8 cellular contexts compared by ENCODE assay signal in the genomic region with DNA sequence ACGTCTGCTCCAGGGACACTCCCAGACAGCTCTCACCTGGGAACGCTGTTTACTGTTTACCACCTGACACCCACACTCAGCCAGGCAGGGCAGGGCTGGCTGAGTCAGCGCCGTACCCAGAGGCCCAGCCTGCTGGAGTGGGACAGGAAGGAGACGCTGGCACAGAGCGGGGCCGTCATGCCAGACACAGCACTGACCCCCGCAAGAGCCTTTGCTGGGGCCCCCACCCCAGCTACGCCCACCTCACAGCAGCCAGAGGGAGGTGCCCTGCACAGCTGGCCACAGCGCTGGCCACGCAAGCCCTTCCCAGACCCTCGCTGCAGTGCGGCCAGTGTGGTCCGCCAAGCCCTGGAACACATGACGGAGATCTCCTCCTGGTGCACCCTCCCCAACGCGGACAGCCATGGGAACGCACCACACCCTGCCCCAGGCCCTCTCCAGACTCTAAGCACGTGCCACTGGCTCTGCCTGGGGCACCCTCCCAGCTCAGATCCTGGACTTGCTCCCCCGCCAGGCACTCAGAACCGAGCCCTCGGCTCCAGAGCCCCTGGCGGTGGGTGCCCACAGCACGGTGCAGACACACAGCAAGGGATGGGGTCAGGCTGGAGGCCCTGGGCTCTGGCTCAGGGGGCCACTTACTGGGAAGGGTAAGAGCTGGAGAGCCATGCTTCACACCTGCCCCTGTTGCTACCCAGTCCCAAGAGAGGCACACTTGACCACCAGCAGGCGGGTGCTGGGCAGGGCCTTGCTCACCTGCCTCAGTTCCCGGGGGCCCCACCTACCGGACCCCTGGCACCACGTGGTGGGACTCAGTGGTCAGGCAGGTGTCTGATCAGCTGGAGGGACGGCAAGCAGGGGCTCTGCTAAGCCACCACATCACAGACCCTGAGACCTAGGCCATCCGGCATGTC. TPM values are rescaled to one million over a fixed set of nuclear protein-coding genes. Genes with fewer than 3 reads are reported as not detected.
A peak's percentile ranks its signal among the peaks of the same experiment; 100 is the strongest.
DNase-seq lines count a peak whose midpoint lies in the region; ATAC-seq and TF ChIP-seq lines count a peak whose summit lies in the region.

No MANE protein-coding gene starts in this region.

- peaks cover 7% of the 10 kb centered on the region for H3K4me1 ChIP-seq in right cardiac atrium (ENCODE audit: control insufficient read depth, insufficient read depth, low read length)
- peaks cover 80 to 100% (median 96%) of the 10 kb centered on the region in 4 donors for H3K4me1 ChIP-seq in stomach

- TF ChIP-seq CTCF in stomach (IDR thresholded peaks at IDR 0.05), result no peak

- TF ChIP-seq EP300 in stomach (IDR thresholded peaks at IDR 0.05), result no peak

- intact Hi-C loops in right cardiac atrium (cut with DNase I) (no loop called here), stomach (cut with DNase I; ENCODE audit: low total_unique reads) (no loop called here)

- DNase-seq in HPDE6-E6E7 (ENCODE audit: extremely low spot score) (peak; percentile 90), T1000 (lab: John Stamatoyannopoulos, UW) (peak; percentile 17), right cardiac atrium (peak; percentile 37 to 68 (median 59)), stomach (peak; percentile 77), SKM-1 treated with dmso at 0.1 percent for 144 hours (lab: John Stamatoyannopoulos, UW; ENCODE audit: unreplicated experiment) (no peak), NCI-H1436 (lab: John Stamatoyannopoulos, UW) (no peak)
- DNase-seq in stimulated activated CD4-positive, alpha-beta T cell treated with anti-CD3 and anti-CD28 coated beads, Interleukin-4, amount 100 ng/mL, for 24 hours, result no peak

- no peaks in the 10 kb centered on the region for H3K27me3 ChIP-seq in right cardiac atrium (ENCODE audit: control insufficient read depth, insufficient read depth)
- peaks cover 0 to 29% (median 17%) of the 10 kb centered on the region in 3 donors for H3K27me3 ChIP-seq in stomach

- H3K4me3 ChIP-seq in right cardiac atrium (ENCODE audit: low read length) (no peak overlapping the region), stomach (peak overlapping the region in 1 of 4 donors; percentile 3)

- TF ChIP-seq POLR2A in stomach (IDR thresholded peaks at IDR 0.05), result no peak

- no peak for ATAC-seq in right cardiac atrium
- no peak for ATAC-seq in HG03354 (IDR thresholded peaks at IDR 0.05; ENCODE audit: poor library complexity, severe bottlenecking, unreplicated experiment)

- no peaks in the 10 kb centered on the region for H3K36me3 ChIP-seq in stomach

- H3K9me3 ChIP-seq in right cardiac atrium (ENCODE audit: control insufficient read depth, low read length) (no peaks in the 10 kb centered on the region), stomach (no peaks in the 10 kb centered on the region)

- 86% methylated on average over 30 of the region's 30 CpGs for WGBS in right cardiac atrium
- WGBS in stomach, 5 donors, result 27 to 51% (median 41%) methylated on average over 20 to 30 of the region's 30 CpGs

- H3K27ac ChIP-seq in right cardiac atrium (ENCODE audit: low read length), result peak overlapping the region; percentile 22
- H3K27ac ChIP-seq in stomach, result peak overlapping the region; percentile 82 to 94 (median 90)

RNA-seq across cellular contexts. Expression of a gene that starts 5.6 kb away (rescaled TPM):
- total RNA-seq in right cardiac atrium (1 to 10 TPM; 2.5 to 5.7 (median 3.3) TPM), stomach (100 to 1,000 TPM in 1 of 5 donors, 10 to 100 TPM in 4; 11.0 to 117 (median 15.1) TPM)
- polyA plus RNA-seq in right cardiac atrium (2.0 TPM), stomach (10 to 100 TPM in 1 of 3 donors, 1 to 10 TPM in 2; 1.5 to 46.3 (median 2.1) TPM)

RNA-seq across cellular contexts. Expression of a gene that starts 13.0 kb away (rescaled TPM):
- total RNA-seq in right cardiac atrium (1 to 10 TPM; 1.8 to 4.2 (median 3.1) TPM), stomach (1 to 10 TPM in 4 of 5 donors, not detected in 1; 3.5 to 8.7 (median 6.7) TPM)
- polyA plus RNA-seq in right cardiac atrium (2.4 TPM), stomach (10 to 100 TPM in 1 of 3 donors, 1 to 10 TPM in 2; 3.7 to 13.9 (median 4.2) TPM)

RNA-seq across cellular contexts. Expression of a gene that starts 47.9 kb away (rescaled TPM):
- under 1 TPM; 0.06 to 0.88 (median 0.20) TPM for total RNA-seq in right cardiac atrium
- 0.05 TPM for polyA plus RNA-seq in right cardiac atrium
- total RNA-seq in stomach, result 1 to 10 TPM in 1 of 5 donors, under 1 TPM in 1, not detected in 3; 0.14 to 2.6 TPM
- 1 to 10 TPM in 1 of 3 donors, under 1 TPM in 1, not detected in 1; 0.70 to 1.7 TPM for polyA plus RNA-seq in stomach

RNA-seq across cellular contexts. Expression of a gene that starts 48.3 kb away (rescaled TPM):
- total RNA-seq in right cardiac atrium (1 to 10 TPM; 2.9 to 3.9 (median 3.3) TPM), stomach (10 to 100 TPM in 2 of 5 donors, 1 to 10 TPM in 3; 2.9 to 12.3 (median 4.5) TPM)
- polyA plus RNA-seq in right cardiac atrium (2.5 TPM), stomach (1 to 10 TPM; 4.7 to 9.4 (median 8.0) TPM)

Comparison
In these comparisons a context has a peak if more than half of its experiments do, and no peak if none do; other contexts are left out.
1. DNase-seq: peak in HPDE6-E6E7 (single experiment), T1000 (single experiment), right cardiac atrium (3 of 3) and stomach (single experiment); none in stimulated activated CD4-positive, alpha-beta T cell treated with anti-CD3 and anti-CD28 coated beads, Interleukin-4, amount 100 ng/mL, for 24 hours (single experiment), SKM-1 treated with dmso at 0.1 percent for 144 hours (single experiment) and NCI-H1436 (single experiment).